ENCODE assay signal across 8 cellular contexts in genomic region chr1:244231572-244232315, GRCh38.
DNase-seq lines count a peak whose midpoint lies in the region; ATAC-seq and TF ChIP-seq lines count a peak whose summit lies in the region.

No MANE protein-coding gene starts in this region.

- CTCF ChIA-PET in activated naive CD4-positive, alpha-beta T cell treated with anti-CD3 and anti-CD28 coated beads, Interleukin-2, amount 10 ng/mL, durations not matched to agents 7 days and 5 days (lab: Charles Lee), result no interaction called here

- ATAC-seq in left lung, result peak; percentile 66
- ATAC-seq in GM21529 (IDR thresholded peaks at IDR 0.05; ENCODE audit: unreplicated experiment), result no peak

- H3K4me3 ChIP-seq in left lung, result no peak overlapping the region

- no peaks in the 10 kb centered on the region for H3K36me3 ChIP-seq in left lung

- peaks cover 0 to 14% of the 10 kb centered on the region in 2 donors for H3K27me3 ChIP-seq in left lung

- peaks cover 0 to 8% of the 10 kb centered on the region in 2 donors for H3K4me1 ChIP-seq in left lung

- H3K4me1 Mint-ChIP-seq in activated naive CD4-positive, alpha-beta T cell treated with anti-CD3 and anti-CD28 coated beads, Interleukin-2, amount 10 ng/mL, durations not matched to agents 7 days and 5 days, result peaks cover 3% of the 10 kb centered on the region

- TF ChIP-seq CTCF in VCaP (conservative IDR thresholded peaks at IDR 0.05) (no peak), left lung (IDR thresholded peaks at IDR 0.05) (no peak)

- no peak overlapping the region for H3K27ac Mint-ChIP-seq in activated naive CD4-positive, alpha-beta T cell treated with anti-CD3 and anti-CD28 coated beads, Interleukin-2, amount 10 ng/mL, durations not matched to agents 7 days and 5 days

- H3K27ac ChIP-seq in VCaP, result peak overlapping the region; percentile 29; the same call in 1 of the 2 replicates
- no peak overlapping the region for H3K27ac ChIP-seq in left lung

- no peaks in the 10 kb centered on the region for H3K9me3 Mint-ChIP-seq in activated naive CD4-positive, alpha-beta T cell treated with anti-CD3 and anti-CD28 coated beads, Interleukin-2, amount 10 ng/mL, durations not matched to agents 7 days and 5 days

- peak; percentile 36 for DNase-seq in AG08396 (ENCODE audit: low spot score)
- peak; percentile 13 for DNase-seq in MV-4-11 (lab: John Stamatoyannopoulos, UW)
- no peak for DNase-seq in left lung
- no peak for DNase-seq in cerebellar nuclear complex (lab: John Stamatoyannopoulos, UW)
- DNase-seq in stimulated activated CD4-positive, alpha-beta T cell treated with anti-CD3 and anti-CD28 coated beads, Interleukin-1b, Interleukin-23, amount 100 ng/mL, for 48 hours, result no peak
- no peak for DNase-seq in activated naive CD4-positive, alpha-beta T cell treated with anti-CD3 and anti-CD28 coated beads, Interleukin-2, amount 10 ng/mL, durations not matched to agents 7 days and 5 days

- no peak overlapping the region for H3K4me3 Mint-ChIP-seq in activated naive CD4-positive, alpha-beta T cell treated with anti-CD3 and anti-CD28 coated beads, Interleukin-2, amount 10 ng/mL, durations not matched to agents 7 days and 5 days

- no peaks in the 10 kb centered on the region for H3K9me3 ChIP-seq in left lung

- no peaks in the 10 kb centered on the region for H3K36me3 Mint-ChIP-seq in activated naive CD4-positive, alpha-beta T cell treated with anti-CD3 and anti-CD28 coated beads, Interleukin-2, amount 10 ng/mL, durations not matched to agents 7 days and 5 days

- intact Hi-C loops in left lung (cut with DNase I), result no loop called here

- peaks cover 27% of the 10 kb centered on the region for H3K27me3 Mint-ChIP-seq in activated naive CD4-positive, alpha-beta T cell treated with anti-CD3 and anti-CD28 coated beads, Interleukin-2, amount 10 ng/mL, durations not matched to agents 7 days and 5 days

Comparison
In these comparisons a context has a peak if more than half of its experiments do, and no peak if none do; other contexts are left out.
1. DNase-seq: peak in AG08396 (single experiment) and MV-4-11 (single experiment); none in left lung (0 of 2), cerebellar nuclear complex (0 of 2), stimulated activated CD4-positive, alpha-beta T cell treated with anti-CD3 and anti-CD28 coated beads, Interleukin-1b, Interleukin-23, amount 100 ng/mL, for 48 hours (single experiment) and activated naive CD4-positive, alpha-beta T cell treated with anti-CD3 and anti-CD28 coated beads, Interleukin-2, amount 10 ng/mL, durations not matched to agents 7 days and 5 days (single experiment).